1 cellular context compared by ENCODE assay signal in genomic region chr19:43538922-43539321, GRCh38.
TF ChIP-seq lines count a peak whose summit lies in the region.

No MANE protein-coding gene starts in this region.

TF ChIP-seq in A549, 52 proteins besides CTCF, POLR2A, EP300 and RAD21 (continued from another document):
- TF ChIP-seq, protein P1, sequence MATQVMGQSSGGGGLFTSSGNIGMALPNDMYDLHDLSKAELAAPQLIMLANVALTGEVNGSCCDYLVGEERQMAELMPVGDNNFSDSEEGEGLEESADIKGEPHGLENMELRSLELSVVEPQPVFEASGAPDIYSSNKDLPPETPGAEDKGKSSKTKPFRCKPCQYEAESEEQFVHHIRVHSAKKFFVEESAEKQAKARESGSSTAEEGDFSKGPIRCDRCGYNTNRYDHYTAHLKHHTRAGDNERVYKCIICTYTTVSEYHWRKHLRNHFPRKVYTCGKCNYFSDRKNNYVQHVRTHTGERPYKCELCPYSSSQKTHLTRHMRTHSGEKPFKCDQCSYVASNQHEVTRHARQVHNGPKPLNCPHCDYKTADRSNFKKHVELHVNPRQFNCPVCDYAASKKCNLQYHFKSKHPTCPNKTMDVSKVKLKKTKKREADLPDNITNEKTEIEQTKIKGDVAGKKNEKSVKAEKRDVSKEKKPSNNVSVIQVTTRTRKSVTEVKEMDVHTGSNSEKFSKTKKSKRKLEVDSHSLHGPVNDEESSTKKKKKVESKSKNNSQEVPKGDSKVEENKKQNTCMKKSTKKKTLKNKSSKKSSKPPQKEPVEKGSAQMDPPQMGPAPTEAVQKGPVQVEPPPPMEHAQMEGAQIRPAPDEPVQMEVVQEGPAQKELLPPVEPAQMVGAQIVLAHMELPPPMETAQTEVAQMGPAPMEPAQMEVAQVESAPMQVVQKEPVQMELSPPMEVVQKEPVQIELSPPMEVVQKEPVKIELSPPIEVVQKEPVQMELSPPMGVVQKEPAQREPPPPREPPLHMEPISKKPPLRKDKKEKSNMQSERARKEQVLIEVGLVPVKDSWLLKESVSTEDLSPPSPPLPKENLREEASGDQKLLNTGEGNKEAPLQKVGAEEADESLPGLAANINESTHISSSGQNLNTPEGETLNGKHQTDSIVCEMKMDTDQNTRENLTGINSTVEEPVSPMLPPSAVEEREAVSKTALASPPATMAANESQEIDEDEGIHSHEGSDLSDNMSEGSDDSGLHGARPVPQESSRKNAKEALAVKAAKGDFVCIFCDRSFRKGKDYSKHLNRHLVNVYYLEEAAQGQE (IDR thresholded peaks at IDR 0.05), result no peak
